7 cellular contexts compared by ENCODE assay signal in genomic region chr19:49818691-49819331, GRCh38. TPM values are rescaled to one million over a fixed set of nuclear protein-coding genes. Genes with fewer than 3 reads are reported as not detected.
DNase-seq lines count a peak whose midpoint lies in the region; ATAC-seq and TF ChIP-seq lines count a peak whose summit lies in the region.

No MANE protein-coding gene starts in this region.

- intact Hi-C loops in right cardiac atrium (cut with DNase I) (loop anchor here in 3 of 4 donors (5.0 to 10.0 kb wide), 2 partner anchors 46 to 48 kb away; partner anchors contain the start of gene PNKP (in 3 of the 3)), spleen (cut with DNase I; ENCODE audit: low total_unique reads) (no loop called here)

- WGBS in right cardiac atrium, result 21% methylated on average over 14 of the region's 14 CpGs
- WGBS in spleen, 5 donors, result 21 to 35% (median 32%) methylated on average over 10 to 14 of the region's 14 CpGs

- H3K27ac ChIP-seq in VCaP (peak overlapping the region; percentile 86), right cardiac atrium (ENCODE audit: low read length) (peak overlapping the region; percentile 98), spleen (peak overlapping the region; percentile 82 to 99 (median 98))

- TF ChIP-seq POLR2A in spleen (IDR thresholded peaks at IDR 0.05), result no peak

- ATAC-seq in right cardiac atrium (no peak), omental fat pad (ENCODE audit: low FRiP score) (no peak)

- DNase-seq in HFF-Myc (ENCODE audit: extremely low read depth, low read depth), result no peak
- DNase-seq in right cardiac atrium, result peak in 2 of 3 donors; percentile 42 to 68
- DNase-seq in spleen, result peak; percentile 86
- no peak for DNase-seq in cortex of kidney (lab: John Stamatoyannopoulos, UW)
- no peak for DNase-seq in omental fat pad (ENCODE audit: low spot score)
- no peak for DNase-seq in KG1 (lab: John Stamatoyannopoulos, UW)

- H3K27me3 ChIP-seq in right cardiac atrium (ENCODE audit: control insufficient read depth, insufficient read depth), result no peaks in the 10 kb centered on the region
- H3K27me3 ChIP-seq in spleen (replicated peaks in 1 of 7), result no peaks in the 10 kb centered on the region

- peaks cover 0 to 31% (median 15%) of the 10 kb centered on the region in 6 donors for H3K36me3 ChIP-seq in spleen

- no peaks in the 10 kb centered on the region for H3K9me3 ChIP-seq in right cardiac atrium (ENCODE audit: control insufficient read depth, low read length)
- no peaks in the 10 kb centered on the region for H3K9me3 ChIP-seq in spleen

- H3K4me1 ChIP-seq in right cardiac atrium (ENCODE audit: control insufficient read depth, insufficient read depth, low read length), result peaks cover 3% of the 10 kb centered on the region
- H3K4me1 ChIP-seq in spleen, result peaks cover 12 to 60% (median 33%) of the 10 kb centered on the region in 6 donors

- peak overlapping the region; percentile 82 for H3K4me3 ChIP-seq in HFF-Myc (replicated peaks; ENCODE audit: low read depth, low read length)
- H3K4me3 ChIP-seq in right cardiac atrium (ENCODE audit: low read length), result peak overlapping the region; percentile 65
- H3K4me3 ChIP-seq in spleen, result peak overlapping the region; percentile 73 to 99 (median 94)

- TF ChIP-seq CTCF in HFF-Myc (IDR thresholded peaks at IDR 0.05; ENCODE audit: low read depth, low read length, missing control alignments) (no peak), VCaP (conservative IDR thresholded peaks at IDR 0.05) (no peak), spleen (IDR thresholded peaks at IDR 0.05 in 8 of 11, conservative IDR thresholded peaks at IDR 0.05 in 3 of 11) (no peak), omental fat pad (IDR thresholded peaks at IDR 0.05) (no peak)

RNA-seq across cellular contexts. Expression of gene MED25, which starts 0.7 kb away (rescaled TPM):
- total RNA-seq in right cardiac atrium, result 10 to 100 TPM; 37.8 to 50.4 (median 43.1) TPM
- polyA plus RNA-seq in right cardiac atrium, result 39.2 TPM
- total RNA-seq in spleen, result 10 to 100 TPM; 29.4 to 61.0 (median 50.7) TPM
- polyA plus RNA-seq in spleen, result 10 to 100 TPM; 26.6 to 42.7 (median 35.3) TPM
- total RNA-seq in omental fat pad, result 10 to 100 TPM; 14.4 to 32.2 (median 19.6) TPM

RNA-seq across cellular contexts. Expression of gene FUZ, which starts 5.7 kb away (rescaled TPM):
- 10 to 100 TPM; 13.2 to 21.3 (median 16.4) TPM for total RNA-seq in right cardiac atrium
- 25.8 TPM for polyA plus RNA-seq in right cardiac atrium
- 10 to 100 TPM; 10.7 to 22.1 (median 15.1) TPM for total RNA-seq in spleen
- 10 to 100 TPM; 16.7 to 20.3 (median 16.9) TPM for polyA plus RNA-seq in spleen
- total RNA-seq in omental fat pad, result 10 to 100 TPM; 10.2 to 20.3 (median 17.0) TPM

RNA-seq across cellular contexts. Expression of gene PTOV1, which starts 32.1 kb away (rescaled TPM):
- total RNA-seq in right cardiac atrium (100 to 1,000 TPM; 127 to 146 (median 141) TPM), spleen (100 to 1,000 TPM in 3 of 7 donors, 10 to 100 TPM in 4; 69.6 to 127 (median 98.4) TPM), omental fat pad (10 to 100 TPM; 37.3 to 64.8 (median 58.1) TPM)
- polyA plus RNA-seq in right cardiac atrium (134 TPM), spleen (100 to 1,000 TPM in 1 of 3 donors, 10 to 100 TPM in 2; 61.4 to 120 (median 70.9) TPM)

RNA-seq across cellular contexts. Expression of gene PNKP, which starts 48.6 kb away (rescaled TPM):
- 100 to 1,000 TPM in 1 of 4 donors, 10 to 100 TPM in 3; 38.6 to 144 (median 42.9) TPM for total RNA-seq in right cardiac atrium
- 40.8 TPM for polyA plus RNA-seq in right cardiac atrium
- total RNA-seq in spleen, result 100 to 1,000 TPM in 5 of 7 donors, 10 to 100 TPM in 2; 80.9 to 203 (median 111) TPM
- 100 to 1,000 TPM in 1 of 3 donors, 10 to 100 TPM in 2; 36.6 to 135 (median 66.2) TPM for polyA plus RNA-seq in spleen
- total RNA-seq in omental fat pad, result 10 to 100 TPM; 33.9 to 69.7 (median 50.2) TPM

RNA-seq across cellular contexts. Expression of gene AP2A1, which starts 52.0 kb away (rescaled TPM):
- total RNA-seq in right cardiac atrium (10 to 100 TPM; 58.8 to 80.7 (median 73.7) TPM), spleen (100 to 1,000 TPM in 3 of 7 donors, 10 to 100 TPM in 4; 79.8 to 108 (median 95.4) TPM), omental fat pad (10 to 100 TPM; 63.9 to 88.0 (median 72.4) TPM)
- polyA plus RNA-seq in right cardiac atrium (50.8 TPM), spleen (10 to 100 TPM; 18.1 to 43.6 (median 19.0) TPM)

Comparison
In these comparisons a context has a peak if more than half of its experiments do, and no peak if none do; other contexts are left out.
1. DNase-seq: peak in right cardiac atrium (2 of 3) and spleen (single experiment); none in HFF-Myc (single experiment), cortex of kidney (single experiment), omental fat pad (single experiment) and KG1 (single experiment).
2. Peak in every context shown above with its lines, with median percentiles within 50 percentile points of each other: H3K4me3 ChIP-seq and H3K27ac ChIP-seq.